8 cellular contexts compared by ENCODE assay signal in genomic region chr9:34332370-34332964, GRCh38. TPM values are rescaled to one million over a fixed set of nuclear protein-coding genes. Genes with fewer than 3 reads are reported as not detected.
DNase-seq lines count a peak whose midpoint lies in the region; ATAC-seq and TF ChIP-seq lines count a peak whose summit lies in the region.

No MANE protein-coding gene starts in this region.

- H3K36me3 ChIP-seq in uterus: no peaks in the 10 kb centered on the region

- intact Hi-C loops in uterus (cut with DNase I; ENCODE audit: low total_unique reads): loop anchor here (2.0 kb wide), 1 partner anchor 258 kb away; no protein-coding TSS in a partner anchor

- H3K27ac ChIP-seq in uterus: no peak overlapping the region

- H3K27ac Mint-ChIP-seq in activated naive CD4-positive, alpha-beta T cell treated with anti-CD3 and anti-CD28 coated beads, Interleukin-2, amount 10 ng/mL, durations not matched to agents 7 days and 5 days: no peak overlapping the region

- CTCF ChIA-PET in activated naive CD4-positive, alpha-beta T cell treated with anti-CD3 and anti-CD28 coated beads, Interleukin-2, amount 10 ng/mL, durations not matched to agents 7 days and 5 days (lab: Charles Lee): interaction anchor here (0.8 to 6.4 kb wide), 11 partner anchors 9 to 302 kb away, joined by 3 to 119 read pairs (median 4); partner anchors contain the start of gene MYORG

- no peaks in the 10 kb centered on the region for H3K27me3 ChIP-seq in uterus

- peak; percentile 32 to 67 (median 48) for TF ChIP-seq CTCF in uterus (IDR thresholded peaks at IDR 0.05)

- H3K36me3 Mint-ChIP-seq in activated naive CD4-positive, alpha-beta T cell treated with anti-CD3 and anti-CD28 coated beads, Interleukin-2, amount 10 ng/mL, durations not matched to agents 7 days and 5 days: peaks cover 7% of the 10 kb centered on the region

- peak; percentile 26 for DNase-seq in activated naive CD4-positive, alpha-beta T cell treated with anti-CD3 and anti-CD28 coated beads, Interleukin-2, amount 10 ng/mL, durations not matched to agents 7 days and 5 days
- DNase-seq in activated naive CD4-positive, alpha-beta T cell treated with Interleukin-2 at 50 U/mL for 16 hours: no peak
- DNase-seq in NCI-H128 (lab: John Stamatoyannopoulos, UW; ENCODE audit: unreplicated experiment) (peak; percentile 12), astrocyte of the hippocampus (ENCODE audit: low read depth, low spot score) (peak; percentile 67), kidney glomerular epithelial cell (lab: John Stamatoyannopoulos, UW) (peak; percentile 58), uterus (no peak)
- DNase-seq in activated CD4-positive, alpha-beta T cell treated with anti-CD3 and anti-CD28 coated beads for 48 hours: no peak

- H3K4me3 Mint-ChIP-seq in activated naive CD4-positive, alpha-beta T cell treated with anti-CD3 and anti-CD28 coated beads, Interleukin-2, amount 10 ng/mL, durations not matched to agents 7 days and 5 days: peak overlapping the region; percentile 19

- H3K4me1 ChIP-seq in uterus: peaks cover 0 to 6% of the 10 kb centered on the region in 2 donors

- no peak for TF ChIP-seq POLR2A in uterus (IDR thresholded peaks at IDR 0.05)

- H3K9me3 ChIP-seq in uterus: no peaks in the 10 kb centered on the region

- no peaks in the 10 kb centered on the region for H3K27me3 Mint-ChIP-seq in activated naive CD4-positive, alpha-beta T cell treated with anti-CD3 and anti-CD28 coated beads, Interleukin-2, amount 10 ng/mL, durations not matched to agents 7 days and 5 days

- H3K4me3 ChIP-seq in uterus: no peak overlapping the region

- H3K9me3 Mint-ChIP-seq in activated naive CD4-positive, alpha-beta T cell treated with anti-CD3 and anti-CD28 coated beads, Interleukin-2, amount 10 ng/mL, durations not matched to agents 7 days and 5 days: no peaks in the 10 kb centered on the region

- peaks cover 33% of the 10 kb centered on the region for H3K4me1 Mint-ChIP-seq in activated naive CD4-positive, alpha-beta T cell treated with anti-CD3 and anti-CD28 coated beads, Interleukin-2, amount 10 ng/mL, durations not matched to agents 7 days and 5 days

- no peak for ATAC-seq in HG02981 (IDR thresholded peaks at IDR 0.05; ENCODE audit: unreplicated experiment)

RNA-seq across cellular contexts. Expression of gene NUDT2, which starts 3.1 kb away (rescaled TPM):
- total RNA-seq in uterus: 10 to 100 TPM in 3 of 4 donors, 1 to 10 TPM in 1; 7.6 to 24.6 (median 20.2) TPM

RNA-seq across cellular contexts. Expression of gene KIF24, which starts 3.4 kb away (rescaled TPM):
- 1 to 10 TPM; 1.2 to 6.1 (median 1.5) TPM for total RNA-seq in uterus

RNA-seq across cellular contexts. Expression of gene MYORG, which starts 44.2 kb away (rescaled TPM):
- total RNA-seq in uterus: 1 to 10 TPM in 3 of 4 donors, under 1 TPM in 1; under 0.01 to 6.6 (median 2.3) TPM

Comparison
In these comparisons a context has a peak if more than half of its experiments do, and no peak if none do; other contexts are left out.
1. DNase-seq: peak in activated naive CD4-positive, alpha-beta T cell treated with anti-CD3 and anti-CD28 coated beads, Interleukin-2, amount 10 ng/mL, durations not matched to agents 7 days and 5 days (single experiment), NCI-H128 (single experiment), astrocyte of the hippocampus (single experiment) and kidney glomerular epithelial cell (single experiment); none in activated naive CD4-positive, alpha-beta T cell treated with Interleukin-2 at 50 U/mL for 16 hours (single experiment), uterus (0 of 2) and activated CD4-positive, alpha-beta T cell treated with anti-CD3 and anti-CD28 coated beads for 48 hours (single experiment).